Comparison of ENCODE assay signal across 1 cellular context in the genomic region with DNA sequence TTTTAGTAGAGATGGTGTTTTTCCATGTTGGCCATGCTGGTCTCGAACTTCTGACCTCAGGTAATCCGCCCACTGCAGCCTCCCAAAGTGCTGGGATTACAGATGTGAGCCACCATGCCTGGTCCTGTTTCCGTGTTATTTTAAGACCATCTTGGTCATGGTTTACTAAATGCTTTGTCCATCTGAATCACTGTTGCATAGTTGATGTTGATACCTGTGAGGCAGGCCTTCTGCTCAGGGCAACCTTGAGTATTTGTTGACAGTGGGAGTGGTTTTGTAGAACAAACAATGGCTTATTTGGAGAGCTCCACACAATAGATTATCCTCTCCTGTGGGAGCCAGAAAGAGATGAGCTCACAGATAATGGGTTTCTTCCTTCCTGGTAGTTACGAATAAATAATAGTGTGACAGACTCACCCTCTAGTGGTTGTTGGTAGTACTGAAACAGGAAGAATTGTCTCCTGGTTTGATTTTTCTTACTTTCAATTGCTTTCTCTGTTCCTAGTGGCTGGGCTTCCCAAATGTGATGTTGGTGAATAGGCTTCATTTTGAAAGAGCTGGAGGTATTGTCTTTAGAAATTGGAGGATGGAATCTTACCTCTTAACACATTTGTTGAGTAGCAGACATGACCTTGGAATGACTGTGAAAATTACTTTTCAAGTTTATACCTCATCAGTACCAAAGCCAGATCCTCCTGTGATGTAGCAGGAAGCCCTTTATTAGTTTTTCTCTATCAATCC.
TF ChIP-seq lines count a peak whose summit lies in the region.

No MANE protein-coding gene starts in this region.

TF ChIP-seq in K562, 482 proteins besides CTCF, POLR2A, EP300 and RAD21 (continued from another document and continues in another):
- TF ChIP-seq, protein P1, sequence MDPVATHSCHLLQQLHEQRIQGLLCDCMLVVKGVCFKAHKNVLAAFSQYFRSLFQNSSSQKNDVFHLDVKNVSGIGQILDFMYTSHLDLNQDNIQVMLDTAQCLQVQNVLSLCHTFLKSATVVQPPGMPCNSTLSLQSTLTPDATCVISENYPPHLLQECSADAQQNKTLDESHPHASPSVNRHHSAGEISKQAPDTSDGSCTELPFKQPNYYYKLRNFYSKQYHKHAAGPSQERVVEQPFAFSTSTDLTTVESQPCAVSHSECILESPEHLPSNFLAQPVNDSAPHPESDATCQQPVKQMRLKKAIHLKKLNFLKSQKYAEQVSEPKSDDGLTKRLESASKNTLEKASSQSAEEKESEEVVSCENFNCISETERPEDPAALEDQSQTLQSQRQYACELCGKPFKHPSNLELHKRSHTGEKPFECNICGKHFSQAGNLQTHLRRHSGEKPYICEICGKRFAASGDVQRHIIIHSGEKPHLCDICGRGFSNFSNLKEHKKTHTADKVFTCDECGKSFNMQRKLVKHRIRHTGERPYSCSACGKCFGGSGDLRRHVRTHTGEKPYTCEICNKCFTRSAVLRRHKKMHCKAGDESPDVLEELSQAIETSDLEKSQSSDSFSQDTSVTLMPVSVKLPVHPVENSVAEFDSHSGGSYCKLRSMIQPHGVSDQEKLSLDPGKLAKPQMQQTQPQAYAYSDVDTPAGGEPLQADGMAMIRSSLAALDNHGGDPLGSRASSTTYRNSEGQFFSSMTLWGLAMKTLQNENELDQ (CRISPR knock-in tag; IDR thresholded peaks at IDR 0.05; ENCODE audit: borderline replicate concordance), result no peak
- no peak for TF ChIP-seq CCAR2 (IDR thresholded peaks at IDR 0.05; ENCODE audit: low read depth, low read length)
- no peak for TF ChIP-seq NR3C1 (CRISPR knock-in tag; IDR thresholded peaks at IDR 0.05)
- no peak for TF ChIP-seq ZNF174 (CRISPR knock-in tag; IDR thresholded peaks at IDR 0.05)
- TF ChIP-seq MAZ (CRISPR knock-in tag; conservative IDR thresholded peaks at IDR 0.05 in 1 of 2, IDR thresholded peaks at IDR 0.05 in 1 of 2), result no peak
- peak; percentile 66; the same call in 1 of the 2 replicates for TF ChIP-seq CTBP1 (IDR thresholded peaks at IDR 0.05; ENCODE audit: borderline replicate concordance)
- peak; percentile 85 for TF ChIP-seq DEAF1 (CRISPR knock-in tag; IDR thresholded peaks at IDR 0.05)
- no peak for TF ChIP-seq CBX1 (IDR thresholded peaks at IDR 0.05; ENCODE audit: low read depth)
- no peak for TF ChIP-seq ZNF75A (CRISPR knock-in tag; IDR thresholded peaks at IDR 0.05)
- TF ChIP-seq, protein P2, sequence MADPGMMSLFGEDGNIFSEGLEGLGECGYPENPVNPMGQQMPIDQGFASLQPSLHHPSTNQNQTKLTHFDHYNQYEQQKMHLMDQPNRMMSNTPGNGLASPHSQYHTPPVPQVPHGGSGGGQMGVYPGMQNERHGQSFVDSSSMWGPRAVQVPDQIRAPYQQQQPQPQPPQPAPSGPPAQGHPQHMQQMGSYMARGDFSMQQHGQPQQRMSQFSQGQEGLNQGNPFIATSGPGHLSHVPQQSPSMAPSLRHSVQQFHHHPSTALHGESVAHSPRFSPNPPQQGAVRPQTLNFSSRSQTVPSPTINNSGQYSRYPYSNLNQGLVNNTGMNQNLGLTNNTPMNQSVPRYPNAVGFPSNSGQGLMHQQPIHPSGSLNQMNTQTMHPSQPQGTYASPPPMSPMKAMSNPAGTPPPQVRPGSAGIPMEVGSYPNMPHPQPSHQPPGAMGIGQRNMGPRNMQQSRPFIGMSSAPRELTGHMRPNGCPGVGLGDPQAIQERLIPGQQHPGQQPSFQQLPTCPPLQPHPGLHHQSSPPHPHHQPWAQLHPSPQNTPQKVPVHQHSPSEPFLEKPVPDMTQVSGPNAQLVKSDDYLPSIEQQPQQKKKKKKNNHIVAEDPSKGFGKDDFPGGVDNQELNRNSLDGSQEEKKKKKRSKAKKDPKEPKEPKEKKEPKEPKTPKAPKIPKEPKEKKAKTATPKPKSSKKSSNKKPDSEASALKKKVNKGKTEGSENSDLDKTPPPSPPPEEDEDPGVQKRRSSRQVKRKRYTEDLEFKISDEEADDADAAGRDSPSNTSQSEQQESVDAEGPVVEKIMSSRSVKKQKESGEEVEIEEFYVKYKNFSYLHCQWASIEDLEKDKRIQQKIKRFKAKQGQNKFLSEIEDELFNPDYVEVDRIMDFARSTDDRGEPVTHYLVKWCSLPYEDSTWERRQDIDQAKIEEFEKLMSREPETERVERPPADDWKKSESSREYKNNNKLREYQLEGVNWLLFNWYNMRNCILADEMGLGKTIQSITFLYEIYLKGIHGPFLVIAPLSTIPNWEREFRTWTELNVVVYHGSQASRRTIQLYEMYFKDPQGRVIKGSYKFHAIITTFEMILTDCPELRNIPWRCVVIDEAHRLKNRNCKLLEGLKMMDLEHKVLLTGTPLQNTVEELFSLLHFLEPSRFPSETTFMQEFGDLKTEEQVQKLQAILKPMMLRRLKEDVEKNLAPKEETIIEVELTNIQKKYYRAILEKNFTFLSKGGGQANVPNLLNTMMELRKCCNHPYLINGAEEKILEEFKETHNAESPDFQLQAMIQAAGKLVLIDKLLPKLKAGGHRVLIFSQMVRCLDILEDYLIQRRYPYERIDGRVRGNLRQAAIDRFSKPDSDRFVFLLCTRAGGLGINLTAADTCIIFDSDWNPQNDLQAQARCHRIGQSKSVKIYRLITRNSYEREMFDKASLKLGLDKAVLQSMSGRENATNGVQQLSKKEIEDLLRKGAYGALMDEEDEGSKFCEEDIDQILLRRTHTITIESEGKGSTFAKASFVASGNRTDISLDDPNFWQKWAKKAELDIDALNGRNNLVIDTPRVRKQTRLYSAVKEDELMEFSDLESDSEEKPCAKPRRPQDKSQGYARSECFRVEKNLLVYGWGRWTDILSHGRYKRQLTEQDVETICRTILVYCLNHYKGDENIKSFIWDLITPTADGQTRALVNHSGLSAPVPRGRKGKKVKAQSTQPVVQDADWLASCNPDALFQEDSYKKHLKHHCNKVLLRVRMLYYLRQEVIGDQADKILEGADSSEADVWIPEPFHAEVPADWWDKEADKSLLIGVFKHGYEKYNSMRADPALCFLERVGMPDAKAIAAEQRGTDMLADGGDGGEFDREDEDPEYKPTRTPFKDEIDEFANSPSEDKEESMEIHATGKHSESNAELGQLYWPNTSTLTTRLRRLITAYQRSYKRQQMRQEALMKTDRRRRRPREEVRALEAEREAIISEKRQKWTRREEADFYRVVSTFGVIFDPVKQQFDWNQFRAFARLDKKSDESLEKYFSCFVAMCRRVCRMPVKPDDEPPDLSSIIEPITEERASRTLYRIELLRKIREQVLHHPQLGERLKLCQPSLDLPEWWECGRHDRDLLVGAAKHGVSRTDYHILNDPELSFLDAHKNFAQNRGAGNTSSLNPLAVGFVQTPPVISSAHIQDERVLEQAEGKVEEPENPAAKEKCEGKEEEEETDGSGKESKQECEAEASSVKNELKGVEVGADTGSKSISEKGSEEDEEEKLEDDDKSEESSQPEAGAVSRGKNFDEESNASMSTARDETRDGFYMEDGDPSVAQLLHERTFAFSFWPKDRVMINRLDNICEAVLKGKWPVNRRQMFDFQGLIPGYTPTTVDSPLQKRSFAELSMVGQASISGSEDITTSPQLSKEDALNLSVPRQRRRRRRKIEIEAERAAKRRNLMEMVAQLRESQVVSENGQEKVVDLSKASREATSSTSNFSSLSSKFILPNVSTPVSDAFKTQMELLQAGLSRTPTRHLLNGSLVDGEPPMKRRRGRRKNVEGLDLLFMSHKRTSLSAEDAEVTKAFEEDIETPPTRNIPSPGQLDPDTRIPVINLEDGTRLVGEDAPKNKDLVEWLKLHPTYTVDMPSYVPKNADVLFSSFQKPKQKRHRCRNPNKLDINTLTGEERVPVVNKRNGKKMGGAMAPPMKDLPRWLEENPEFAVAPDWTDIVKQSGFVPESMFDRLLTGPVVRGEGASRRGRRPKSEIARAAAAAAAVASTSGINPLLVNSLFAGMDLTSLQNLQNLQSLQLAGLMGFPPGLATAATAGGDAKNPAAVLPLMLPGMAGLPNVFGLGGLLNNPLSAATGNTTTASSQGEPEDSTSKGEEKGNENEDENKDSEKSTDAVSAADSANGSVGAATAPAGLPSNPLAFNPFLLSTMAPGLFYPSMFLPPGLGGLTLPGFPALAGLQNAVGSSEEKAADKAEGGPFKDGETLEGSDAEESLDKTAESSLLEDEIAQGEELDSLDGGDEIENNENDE (IDR thresholded peaks at IDR 0.05; ENCODE audit: low read depth, low read length), result no peak
- 0 out of 2 replicates have a peak, but pooled peaks have one; percentile 30 for TF ChIP-seq DPF2 (IDR thresholded peaks at IDR 0.05)
- TF ChIP-seq ZNF263 (CRISPR knock-in tag; IDR thresholded peaks at IDR 0.05; ENCODE audit: borderline replicate concordance), result no peak
- TF ChIP-seq HEY1 (CRISPR knock-in tag; IDR thresholded peaks at IDR 0.05; ENCODE audit: borderline replicate concordance), result no peak
- TF ChIP-seq STAG1 (CRISPR knock-in tag; IDR thresholded peaks at IDR 0.05; ENCODE audit: borderline replicate concordance), result no peak
- TF ChIP-seq, protein P3, sequence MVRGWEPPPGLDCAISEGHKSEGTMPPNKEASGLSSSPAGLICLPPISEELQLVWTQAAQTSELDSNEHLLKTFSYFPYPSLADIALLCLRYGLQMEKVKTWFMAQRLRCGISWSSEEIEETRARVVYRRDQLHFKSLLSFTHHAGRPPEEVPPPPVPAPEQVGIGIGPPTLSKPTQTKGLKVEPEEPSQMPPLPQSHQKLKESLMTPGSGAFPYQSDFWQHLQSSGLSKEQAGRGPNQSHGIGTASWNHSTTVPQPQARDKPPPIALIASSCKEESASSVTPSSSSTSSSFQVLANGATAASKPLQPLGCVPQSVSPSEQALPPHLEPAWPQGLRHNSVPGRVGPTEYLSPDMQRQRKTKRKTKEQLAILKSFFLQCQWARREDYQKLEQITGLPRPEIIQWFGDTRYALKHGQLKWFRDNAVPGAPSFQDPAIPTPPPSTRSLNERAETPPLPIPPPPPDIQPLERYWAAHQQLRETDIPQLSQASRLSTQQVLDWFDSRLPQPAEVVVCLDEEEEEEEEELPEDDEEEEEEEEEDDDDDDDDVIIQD (CRISPR knock-in tag; IDR thresholded peaks at IDR 0.05), result no peak
- TF ChIP-seq ZNF609 (CRISPR knock-in tag; IDR thresholded peaks at IDR 0.05; ENCODE audit: borderline replicate concordance), result no peak
- TF ChIP-seq POLR2AphosphoS5 (IDR thresholded peaks at IDR 0.05; ENCODE audit: control insufficient read depth, insufficient read depth, low read depth, low read length), result no peak
- TF ChIP-seq KDM5B (IDR thresholded peaks at IDR 0.05; ENCODE audit: insufficient replicate concordance, low read depth, low read length), result no peak
- no peak for TF ChIP-seq CHD4 (IDR thresholded peaks at IDR 0.05; ENCODE audit: insufficient read depth, insufficient replicate concordance, low read depth, low read length, poor library complexity, severe bottlenecking)
- TF ChIP-seq ZMIZ1 (IDR thresholded peaks at IDR 0.05; ENCODE audit: low read depth in 2 of 2, low read length in 2 of 2), result no peak
